In genomic region chr6:158020811-158021210, GRCh38 we compare ENCODE assay signal across 11 cellular contexts.
"Had no signal": no experiment of that assay in that cellular context is flagged by ENCODE, and none has a peak within 500 bp of the region (broad histone marks: within the 10 kb centered on the region; RNA-seq: fewer than 3 reads in every experiment).

No MANE protein-coding gene starts in this region.

- H3K27me3 Mint-ChIP-seq: activated B cell treated with CpG ODN at 0.5 μM for 24 hours; activated naive CD8-positive, alpha-beta T cell treated with anti-CD3 and anti-CD28 coated beads, Interleukin-2, amount 10 ng/mL, durations not matched to agents 7 days and 5 days had no signal

- H3K27ac Mint-ChIP-seq: activated B cell treated with CpG ODN at 0.5 μM for 24 hours; activated naive CD8-positive, alpha-beta T cell treated with anti-CD3 and anti-CD28 coated beads, Interleukin-2, amount 10 ng/mL, durations not matched to agents 7 days and 5 days; nephron progenitor cell; T-helper 1 cell treated with Interleukin-12 subunit alpha and Interleukin-12 subunit beta and Interleukin-4 antibody, amounts not matched to agents 30 μg/mL and 1 μg/mL, for 36 hours had no signal

- H3K4me1 ChIP-seq: prostate gland had no signal

- DNase-seq: activated B cell treated with CpG ODN at 0.5 μM for 24 hours; activated naive CD8-positive, alpha-beta T cell treated with anti-CD3 and anti-CD28 coated beads, Interleukin-2, amount 10 ng/mL, durations not matched to agents 7 days and 5 days; foreskin melanocyte; nephron progenitor cell; occipital lobe; right cardiac atrium had no signal

- H3K9me3 ChIP-seq: prostate gland, tibial nerve, vagina had no signal

- H3K4me3 Mint-ChIP-seq: activated B cell treated with CpG ODN at 0.5 μM for 24 hours; activated naive CD8-positive, alpha-beta T cell treated with anti-CD3 and anti-CD28 coated beads, Interleukin-2, amount 10 ng/mL, durations not matched to agents 7 days and 5 days; nephron progenitor cell; T-helper 1 cell treated with Interleukin-12 subunit alpha and Interleukin-12 subunit beta and Interleukin-4 antibody, amounts not matched to agents 30 μg/mL and 1 μg/mL, for 36 hours had no signal

- ATAC-seq: left ventricle myocardium superior, right cardiac atrium had no signal

- H3K27me3 ChIP-seq: vagina had no signal

- H3K9me3 Mint-ChIP-seq: activated B cell treated with CpG ODN at 0.5 μM for 24 hours; activated naive CD8-positive, alpha-beta T cell treated with anti-CD3 and anti-CD28 coated beads, Interleukin-2, amount 10 ng/mL, durations not matched to agents 7 days and 5 days; nephron progenitor cell; T-helper 1 cell treated with Interleukin-12 subunit alpha and Interleukin-12 subunit beta and Interleukin-4 antibody, amounts not matched to agents 30 μg/mL and 1 μg/mL, for 36 hours had no signal

- H3K27ac ChIP-seq: prostate gland, vagina had no signal
